ENCODE assay signal across 10 cellular contexts in the genomic region with DNA sequence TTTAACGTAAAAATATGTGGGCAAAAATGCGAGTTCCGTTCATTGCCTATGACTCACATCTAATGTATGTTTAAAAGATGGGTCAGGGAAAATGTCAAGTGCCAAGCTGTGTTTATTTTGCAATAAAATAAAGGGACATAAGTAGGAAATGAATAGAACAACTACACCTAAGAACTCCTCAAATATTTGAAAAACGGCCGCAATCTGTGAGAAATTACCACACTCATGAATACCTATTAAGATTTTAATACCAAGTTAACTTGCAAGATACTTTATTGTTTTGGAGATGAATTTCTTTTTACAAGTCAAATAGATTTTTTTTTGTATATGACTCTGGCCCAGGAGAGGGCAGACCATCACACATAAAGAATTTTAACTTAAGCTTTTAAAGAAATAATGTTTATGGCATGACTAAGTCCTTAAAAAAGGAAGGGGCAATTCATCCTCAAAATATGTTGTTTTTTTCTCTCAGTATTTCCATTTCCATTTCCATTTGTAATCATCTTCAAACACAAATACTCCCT.
DNase-seq lines count a peak whose midpoint lies in the region; TF ChIP-seq lines count a peak whose summit lies in the region.
"Had no signal": no experiment of that assay in that cellular context is flagged by ENCODE, and none has a peak within 500 bp of the region (broad histone marks: within the 10 kb centered on the region; RNA-seq: fewer than 3 reads in every experiment).

No MANE protein-coding gene starts in this region.

- intact Hi-C loops in sigmoid colon (cut with DNase I), result loop anchor here (5.0 kb wide), 1 partner anchor 421 kb away; no protein-coding TSS in a partner anchor

- H3K9me3 ChIP-seq in OCI-LY1 (ENCODE audit: low read length) (no peaks in the 10 kb centered on the region), sigmoid colon (no peaks in the 10 kb centered on the region)
- H3K9me3 ChIP-seq: BLaER1 had no signal

- no peak for TF ChIP-seq EP300 in sigmoid colon (IDR thresholded peaks at IDR 0.05)

- H3K27ac ChIP-seq in OCI-LY1 (ENCODE audit: low read depth, low read length, poor library complexity, severe bottlenecking), result no peak overlapping the region
- H3K27ac ChIP-seq in epithelial cell of prostate, result peak overlapping the region; percentile 76
- H3K27ac ChIP-seq in sigmoid colon, result peak overlapping the region in 1 of 4 donors; percentile 44
- H3K27ac ChIP-seq: BLaER1 had no signal

- H4K20me1 ChIP-seq in OCI-LY1 (ENCODE audit: insufficient read depth, low read length), result no peaks in the 10 kb centered on the region
- H4K20me1 ChIP-seq: BLaER1 had no signal

- H3F3A ChIP-seq in OCI-LY1 (ENCODE audit: insufficient read depth, low read length), result no peaks in the 10 kb centered on the region

- H2AFZ ChIP-seq in OCI-LY1 (ENCODE audit: low read length), result no peak overlapping the region

- H3K79me2 ChIP-seq in OCI-LY1 (ENCODE audit: insufficient read depth, low read length), result no peaks in the 10 kb centered on the region

- H3K4me3 ChIP-seq in OCI-LY1 (ENCODE audit: low read depth, low read length, poor library complexity, severe bottlenecking) (no peak overlapping the region), sigmoid colon (no peak overlapping the region)
- H3K4me3 ChIP-seq: BLaER1 had no signal

- WGBS in sigmoid colon, 2 donors, result 10 to 59% methylated on average over 5 of the region's 5 CpGs

- H3K9ac ChIP-seq in OCI-LY1 (ENCODE audit: low read length), result no peak overlapping the region
- H3K9ac ChIP-seq: BLaER1 had no signal

- TF ChIP-seq CTCF in OCI-LY1 (IDR thresholded peaks at IDR 0.05; ENCODE audit: low read length) (0 out of 2 replicates have a peak, but pooled peaks have one; percentile 13), sigmoid colon (IDR thresholded peaks at IDR 0.05) (peak in 1 of 4 experiments; percentile 34)

- DNase-seq in NCI-H1092 treated with DMSO at 0.1 percent for 48 hours (lab: John Stamatoyannopoulos, UW) (peak; percentile 5), NCI-H1092 (lab: John Stamatoyannopoulos, UW) (no peak), epithelial cell of prostate (ENCODE audit: low read depth, low spot score) (peak; percentile 24), stromal cell of bone marrow (ENCODE audit: low read depth) (peak; percentile 67), NCI-H187 (lab: John Stamatoyannopoulos, UW) (no peak), NCI-H2171 (lab: John Stamatoyannopoulos, UW) (no peak), sigmoid colon (no peak)
- DNase-seq: NCI-H1417 treated with DMSO at 0.1 percent for 48 hours had no signal

- no peak overlapping the region for H3K4me2 ChIP-seq in OCI-LY1 (ENCODE audit: low read length)
- H3K4me2 ChIP-seq: BLaER1 had no signal

- TF ChIP-seq POLR2A in sigmoid colon (IDR thresholded peaks at IDR 0.05), result no peak

- H3K36me3 ChIP-seq in OCI-LY1 (ENCODE audit: insufficient read depth, low read length), result no peaks in the 10 kb centered on the region
- H3K36me3 ChIP-seq in sigmoid colon, result no peaks in the 10 kb centered on the region
- H3K36me3 ChIP-seq: BLaER1 had no signal

- H3K9me2 ChIP-seq in OCI-LY1 (ENCODE audit: low read depth, low read length), result no peaks in the 10 kb centered on the region

- no peaks in the 10 kb centered on the region for H3K27me3 ChIP-seq in OCI-LY1 (ENCODE audit: insufficient read depth, low read length)
- H3K27me3 ChIP-seq in sigmoid colon, result no peaks in the 10 kb centered on the region
- H3K27me3 ChIP-seq: BLaER1 had no signal

- H3K4me1 ChIP-seq in OCI-LY1 (ENCODE audit: insufficient read depth, low read length, severe bottlenecking) (no peaks in the 10 kb centered on the region), sigmoid colon (peaks cover 0 to 12% (median 9%) of the 10 kb centered on the region in 4 donors)
- H3K4me1 ChIP-seq: BLaER1 had no signal

Comparison
In these comparisons a context has a peak if more than half of its experiments do, and no peak if none do; other contexts are left out.
1. DNase-seq: peak in NCI-H1092 treated with DMSO at 0.1 percent for 48 hours (single experiment), epithelial cell of prostate (single experiment) and stromal cell of bone marrow (single experiment); none in NCI-H1092 (single experiment), NCI-H187 (0 of 2), NCI-H2171 (single experiment) and sigmoid colon (single experiment).